ENCODE assay signal across 1 cellular context in the genomic region with DNA sequence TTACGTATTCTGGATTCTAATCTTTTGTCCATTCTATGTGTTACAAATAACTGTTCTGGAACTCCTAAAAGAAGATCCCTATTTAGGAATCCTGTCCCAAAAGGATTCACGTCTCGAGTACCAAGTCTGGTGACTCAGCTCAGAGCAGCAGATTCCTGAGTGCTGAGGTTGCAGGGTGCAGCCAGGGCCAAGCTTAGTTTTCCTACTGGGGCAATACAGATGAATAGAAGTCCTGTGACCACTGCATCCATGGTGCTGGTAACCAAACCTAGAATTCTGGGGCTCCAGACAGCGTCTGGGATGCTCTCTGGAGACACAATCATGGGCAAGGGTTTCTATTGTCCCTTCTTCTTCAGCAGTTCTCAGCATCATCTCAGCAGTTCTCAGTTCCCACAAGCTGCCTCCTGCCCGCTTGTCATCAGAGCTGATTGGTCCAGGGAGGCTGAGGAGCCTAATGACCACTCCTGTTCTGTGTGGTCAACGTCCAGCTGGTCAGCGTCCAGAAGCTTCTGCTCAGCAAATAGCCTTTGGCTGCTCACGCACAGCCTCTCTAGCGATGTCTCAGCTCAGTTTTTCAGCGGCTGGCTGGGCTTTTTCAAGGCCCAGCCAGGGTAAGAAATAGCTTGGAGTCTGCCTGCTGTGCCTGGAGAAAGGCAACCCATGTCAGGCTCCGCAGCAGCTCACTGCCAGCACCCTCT.
TF ChIP-seq lines count a peak whose summit lies in the region.

No MANE protein-coding gene starts in this region.

TF ChIP-seq in GM23338, 12 proteins besides CTCF, POLR2A, EP300 and RAD21 (continued from another document):
- TF ChIP-seq, protein P1, sequence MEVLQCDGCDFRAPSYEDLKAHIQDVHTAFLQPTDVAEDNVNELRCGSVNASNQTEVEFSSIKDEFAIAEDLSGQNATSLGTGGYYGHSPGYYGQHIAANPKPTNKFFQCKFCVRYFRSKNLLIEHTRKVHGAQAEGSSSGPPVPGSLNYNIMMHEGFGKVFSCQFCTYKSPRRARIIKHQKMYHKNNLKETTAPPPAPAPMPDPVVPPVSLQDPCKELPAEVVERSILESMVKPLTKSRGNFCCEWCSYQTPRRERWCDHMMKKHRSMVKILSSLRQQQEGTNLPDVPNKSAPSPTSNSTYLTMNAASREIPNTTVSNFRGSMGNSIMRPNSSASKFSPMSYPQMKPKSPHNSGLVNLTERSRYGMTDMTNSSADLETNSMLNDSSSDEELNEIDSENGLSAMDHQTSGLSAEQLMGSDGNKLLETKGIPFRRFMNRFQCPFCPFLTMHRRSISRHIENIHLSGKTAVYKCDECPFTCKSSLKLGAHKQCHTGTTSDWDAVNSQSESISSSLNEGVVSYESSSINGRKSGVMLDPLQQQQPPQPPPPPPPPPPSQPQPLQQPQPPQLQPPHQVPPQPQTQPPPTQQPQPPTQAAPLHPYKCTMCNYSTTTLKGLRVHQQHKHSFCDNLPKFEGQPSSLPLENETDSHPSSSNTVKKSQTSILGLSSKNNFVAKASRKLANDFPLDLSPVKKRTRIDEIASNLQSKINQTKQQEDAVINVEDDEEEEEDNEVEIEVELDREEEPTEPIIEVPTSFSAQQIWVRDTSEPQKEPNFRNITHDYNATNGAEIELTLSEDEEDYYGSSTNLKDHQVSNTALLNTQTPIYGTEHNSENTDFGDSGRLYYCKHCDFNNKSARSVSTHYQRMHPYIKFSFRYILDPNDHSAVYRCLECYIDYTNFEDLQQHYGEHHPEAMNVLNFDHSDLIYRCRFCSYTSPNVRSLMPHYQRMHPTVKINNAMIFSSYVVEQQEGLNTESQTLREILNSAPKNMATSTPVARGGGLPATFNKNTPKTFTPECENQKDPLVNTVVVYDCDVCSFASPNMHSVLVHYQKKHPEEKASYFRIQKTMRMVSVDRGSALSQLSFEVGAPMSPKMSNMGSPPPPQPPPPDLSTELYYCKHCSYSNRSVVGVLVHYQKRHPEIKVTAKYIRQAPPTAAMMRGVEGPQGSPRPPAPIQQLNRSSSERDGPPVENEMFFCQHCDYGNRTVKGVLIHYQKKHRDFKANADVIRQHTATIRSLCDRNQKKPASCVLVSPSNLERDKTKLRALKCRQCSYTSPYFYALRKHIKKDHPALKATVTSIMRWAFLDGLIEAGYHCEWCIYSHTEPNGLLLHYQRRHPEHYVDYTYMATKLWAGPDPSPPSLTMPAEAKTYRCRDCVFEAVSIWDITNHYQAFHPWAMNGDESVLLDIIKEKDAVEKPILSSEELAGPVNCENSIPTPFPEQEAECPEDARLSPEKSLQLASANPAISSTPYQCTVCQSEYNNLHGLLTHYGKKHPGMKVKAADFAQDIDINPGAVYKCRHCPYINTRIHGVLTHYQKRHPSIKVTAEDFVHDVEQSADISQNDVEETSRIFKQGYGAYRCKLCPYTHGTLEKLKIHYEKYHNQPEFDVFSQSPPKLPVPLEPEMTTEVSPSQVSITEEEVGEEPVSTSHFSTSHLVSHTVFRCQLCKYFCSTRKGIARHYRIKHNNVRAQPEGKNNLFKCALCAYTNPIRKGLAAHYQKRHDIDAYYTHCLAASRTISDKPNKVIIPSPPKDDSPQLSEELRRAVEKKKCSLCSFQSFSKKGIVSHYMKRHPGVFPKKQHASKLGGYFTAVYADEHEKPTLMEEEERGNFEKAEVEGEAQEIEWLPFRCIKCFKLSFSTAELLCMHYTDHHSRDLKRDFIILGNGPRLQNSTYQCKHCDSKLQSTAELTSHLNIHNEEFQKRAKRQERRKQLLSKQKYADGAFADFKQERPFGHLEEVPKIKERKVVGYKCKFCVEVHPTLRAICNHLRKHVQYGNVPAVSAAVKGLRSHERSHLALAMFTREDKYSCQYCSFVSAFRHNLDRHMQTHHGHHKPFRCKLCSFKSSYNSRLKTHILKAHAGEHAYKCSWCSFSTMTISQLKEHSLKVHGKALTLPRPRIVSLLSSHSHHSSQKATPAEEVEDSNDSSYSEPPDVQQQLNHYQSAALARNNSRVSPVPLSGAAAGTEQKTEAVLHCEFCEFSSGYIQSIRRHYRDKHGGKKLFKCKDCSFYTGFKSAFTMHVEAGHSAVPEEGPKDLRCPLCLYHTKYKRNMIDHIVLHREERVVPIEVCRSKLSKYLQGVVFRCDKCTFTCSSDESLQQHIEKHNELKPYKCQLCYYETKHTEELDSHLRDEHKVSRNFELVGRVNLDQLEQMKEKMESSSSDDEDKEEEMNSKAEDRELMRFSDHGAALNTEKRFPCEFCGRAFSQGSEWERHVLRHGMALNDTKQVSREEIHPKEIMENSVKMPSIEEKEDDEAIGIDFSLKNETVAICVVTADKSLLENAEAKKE (CRISPR knock-in tag; IDR thresholded peaks at IDR 0.05), result no peak
- no peak for TF ChIP-seq ZNF114 (CRISPR knock-in tag; IDR thresholded peaks at IDR 0.05)
- no peak for TF ChIP-seq POLR2AphosphoS5 (IDR thresholded peaks at IDR 0.05; ENCODE audit: low read depth)
- TF ChIP-seq NANOG (IDR thresholded peaks at IDR 0.05; ENCODE audit: borderline replicate concordance), result no peak
- TF ChIP-seq JUNB (IDR thresholded peaks at IDR 0.05; ENCODE audit: unreplicated experiment), result no peak
- TF ChIP-seq STAT1 (IDR thresholded peaks at IDR 0.05; ENCODE audit: unreplicated experiment), result no peak
